In the genomic region with DNA sequence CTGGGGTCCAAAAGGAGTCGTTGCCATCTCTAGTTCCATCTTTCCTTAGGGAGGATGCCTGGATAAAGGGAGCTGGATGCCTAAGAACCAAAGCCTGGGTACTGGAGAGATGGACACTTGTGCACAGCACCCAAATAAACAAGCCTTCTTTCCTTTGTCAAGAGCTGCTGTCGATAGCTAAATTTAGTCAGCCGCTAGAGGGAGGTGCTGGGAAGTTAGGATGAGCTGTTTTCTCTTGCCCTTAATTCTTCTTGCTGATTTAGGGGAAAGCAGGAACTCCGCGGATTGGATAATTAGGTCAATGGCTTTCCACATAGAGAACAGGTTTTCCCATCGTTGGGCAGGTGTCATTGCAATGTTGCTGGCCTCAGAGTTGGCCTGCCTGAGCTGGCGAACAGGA, we compare ENCODE assay signal across 8 cellular contexts. TPM values are rescaled to one million over a fixed set of nuclear protein-coding genes. Genes with fewer than 3 reads are reported as not detected.
DNase-seq lines count a peak whose midpoint lies in the region; ATAC-seq and TF ChIP-seq lines count a peak whose summit lies in the region.

No MANE protein-coding gene starts in this region.

- H3K27ac ChIP-seq in dorsolateral prefrontal cortex = no peak overlapping the region
- H3K27ac ChIP-seq in vagina = no peak overlapping the region

- no peak for TF ChIP-seq POLR2A in vagina (IDR thresholded peaks at IDR 0.05)

- no peaks in the 10 kb centered on the region for H3K4me1 Mint-ChIP-seq in nephron

- peaks cover 28% of the 10 kb centered on the region for H3K27me3 Mint-ChIP-seq in nephron (ENCODE audit: low read depth)

- TF ChIP-seq CTCF in dorsolateral prefrontal cortex (IDR thresholded peaks at IDR 0.05 in 54 of 56, conservative IDR thresholded peaks at IDR 0.05 in 2 of 56; ENCODE audit: low read depth in 1 of 56, partially characterized antibody in 56 of 56) (peak in 51 of 56 donors; percentile 28 to 60 (median 44)), nephron (IDR thresholded peaks at IDR 0.05; ENCODE audit: unreplicated experiment in 3 of 3) (peak; percentile 48 to 56 (median 55)), vagina (IDR thresholded peaks at IDR 0.05) (no peak)

- no peak overlapping the region for H3K27ac Mint-ChIP-seq in nephron

- H3K4me3 ChIP-seq in dorsolateral prefrontal cortex (no peak overlapping the region), vagina (no peak overlapping the region)

- no peaks in the 10 kb centered on the region for H3K9me3 ChIP-seq in vagina

- no peaks in the 10 kb centered on the region for H3K9me3 Mint-ChIP-seq in nephron

- DNase-seq in stimulated activated CD4-positive, alpha-beta T cell treated with anti-CD3 and anti-CD28 coated beads, Interleukin-15, amount 100 ng/mL, for 24 hours = peak; percentile 22
- no peak for DNase-seq in stimulated activated CD4-positive, alpha-beta T cell treated with anti-CD3 and anti-CD28 coated beads, Interleukin-4, amount 100 ng/mL, for 24 hours
- DNase-seq in NCI-H526 treated with DMSO at 0.1 percent for 48 hours (lab: John Stamatoyannopoulos, UW) (peak; percentile 14), dorsolateral prefrontal cortex (no peak), vagina (ENCODE audit: extremely low spot score in 2 of 2) (no peak), GF-D8 (lab: John Stamatoyannopoulos, UW) (no peak)

- no peak overlapping the region for H3K4me3 Mint-ChIP-seq in nephron

- H3K36me3 ChIP-seq in vagina = no peaks in the 10 kb centered on the region

- intact Hi-C loops in dorsolateral prefrontal cortex (cut with DNase I) (loop anchor here (5.0 to 10.0 kb wide), 2 partner anchors 331 to 474 kb away; no protein-coding TSS in a partner anchor), vagina (cut with DNase I) (loop anchor here (10.0 kb wide), 1 partner anchor 334 kb away; no protein-coding TSS in a partner anchor)

- ATAC-seq in HG02763 (IDR thresholded peaks at IDR 0.05; ENCODE audit: unreplicated experiment) = no peak

- peaks cover 0 to 7% (median 0%) of the 10 kb centered on the region in 45 donors for H3K27me3 ChIP-seq in dorsolateral prefrontal cortex
- no peaks in the 10 kb centered on the region for H3K27me3 ChIP-seq in vagina

- no peaks in the 10 kb centered on the region for H3K4me1 ChIP-seq in vagina

- no peaks in the 10 kb centered on the region for H3K36me3 Mint-ChIP-seq in nephron (ENCODE audit: low read depth)

RNA-seq across cellular contexts. Expression of a gene that starts 30.9 kb away (rescaled TPM):
- total RNA-seq in dorsolateral prefrontal cortex (not detected), vagina (20.1 TPM)

RNA-seq across cellular contexts. Expression of a gene that starts 34.5 kb away (rescaled TPM):
- total RNA-seq in dorsolateral prefrontal cortex (not detected), vagina (141 TPM)

Comparison
In these comparisons a context has a peak if more than half of its experiments do, and no peak if none do; other contexts are left out.
1. DNase-seq: peak in stimulated activated CD4-positive, alpha-beta T cell treated with anti-CD3 and anti-CD28 coated beads, Interleukin-15, amount 100 ng/mL, for 24 hours (single experiment) and NCI-H526 treated with DMSO at 0.1 percent for 48 hours (single experiment); none in stimulated activated CD4-positive, alpha-beta T cell treated with anti-CD3 and anti-CD28 coated beads, Interleukin-4, amount 100 ng/mL, for 24 hours (single experiment), dorsolateral prefrontal cortex (0 of 10), vagina (0 of 2) and GF-D8 (single experiment).
2. CTCF ChIP-seq: peak in dorsolateral prefrontal cortex (51 of 56) and nephron (3 of 3); none in vagina (0 of 3).
3. RNA of a gene that starts 30.9 kb away (total RNA-seq): 20.1 TPM in vagina (single experiment); not detected in dorsolateral prefrontal cortex; every median in the first group is over 10 times any median in the second.
4. RNA of a gene that starts 34.5 kb away (total RNA-seq): 141 TPM in vagina (single experiment); not detected in dorsolateral prefrontal cortex; every median in the first group is over 10 times any median in the second.